ENCODE assay signal across 18 cellular contexts in the genomic region with DNA sequence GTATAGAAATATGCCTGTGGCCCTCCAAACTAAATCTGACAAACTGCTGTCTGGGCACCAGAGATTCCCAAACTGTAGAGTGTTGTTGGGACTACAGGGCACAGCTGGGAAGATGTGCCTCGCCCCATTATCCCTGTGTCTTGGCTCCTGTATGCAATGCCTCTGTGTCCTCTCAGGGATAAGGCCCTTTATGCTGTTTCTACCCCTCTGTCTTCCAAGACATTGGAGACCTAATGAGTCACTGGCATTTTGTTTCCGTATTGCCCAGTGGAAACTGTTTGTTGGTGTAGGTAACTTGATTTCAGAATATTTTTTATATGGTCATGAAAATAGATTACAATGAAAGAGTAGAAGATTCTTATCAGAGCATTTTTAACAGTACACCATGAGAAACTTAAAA.
DNase-seq lines count a peak whose midpoint lies in the region; ATAC-seq and TF ChIP-seq lines count a peak whose summit lies in the region.
"Had no signal": no experiment of that assay in that cellular context is flagged by ENCODE, and none has a peak within 500 bp of the region (broad histone marks: within the 10 kb centered on the region; RNA-seq: fewer than 3 reads in every experiment).

No MANE protein-coding gene starts in this region.

- no peak overlapping the region for H3K14ac ChIP-seq in mesenchymal stem cell (ENCODE audit: low read length in 2 of 2)

- H2BK120ac ChIP-seq in mesenchymal stem cell (ENCODE audit: low read depth, low read length): no peak overlapping the region

- no peak overlapping the region for H2BK5ac ChIP-seq in mesenchymal stem cell (ENCODE audit: low read depth, low read length, poor library complexity, severe bottlenecking)

- peak overlapping the region in 3 of 5 experiments; percentile 11 to 75 (median 52) for H3K27ac Mint-ChIP-seq in brain
- H3K27ac Mint-ChIP-seq: B cell; CD4-positive, CD25-positive, alpha-beta regulatory T cell had no signal

- H3K36me3 ChIP-seq in mesenchymal stem cell (ENCODE audit: control insufficient read depth in 1 of 2, insufficient read depth in 2 of 2, low read depth in 1 of 2, low read length in 2 of 2) (peaks cover 0 to 39% of the 10 kb centered on the region in 2 experiments), right lobe of liver (no peaks in the 10 kb centered on the region), tibial artery (no peaks in the 10 kb centered on the region)

- H3K79me1 ChIP-seq in mesenchymal stem cell (replicated peaks; ENCODE audit: low read length, poor library complexity, severe bottlenecking): peaks cover 3% of the 10 kb centered on the region

- no peak overlapping the region for H3K4me2 ChIP-seq in mesenchymal stem cell (ENCODE audit: low read length, poor library complexity, severe bottlenecking)

- no peaks in the 10 kb centered on the region for H3K27me3 ChIP-seq in mesenchymal stem cell (ENCODE audit: control insufficient read depth in 1 of 2, insufficient read depth in 1 of 2, low read length in 2 of 2)
- no peaks in the 10 kb centered on the region for H3K27me3 ChIP-seq in foreskin keratinocyte
- no peaks in the 10 kb centered on the region for H3K27me3 ChIP-seq in right lobe of liver
- H3K27me3 ChIP-seq in tibial artery: no peaks in the 10 kb centered on the region

- H3K18ac ChIP-seq in mesenchymal stem cell (ENCODE audit: low read depth in 1 of 2, low read length in 2 of 2): no peak overlapping the region

- H3K4me1 ChIP-seq in mesenchymal stem cell (ENCODE audit: control insufficient read depth, insufficient read depth, low read depth, low read length) (peaks cover 3% of the 10 kb centered on the region), foreskin keratinocyte (no peaks in the 10 kb centered on the region), right lobe of liver (no peaks in the 10 kb centered on the region), tibial artery (peaks cover 0 to 4% (median 0%) of the 10 kb centered on the region in 4 donors)
- H3K4me1 ChIP-seq: Caco-2 had no signal

- H2BK15ac ChIP-seq in mesenchymal stem cell (ENCODE audit: low read depth, poor library complexity, severe bottlenecking): no peak overlapping the region

- H2BK12ac ChIP-seq in mesenchymal stem cell (ENCODE audit: low read length in 2 of 2): no peak overlapping the region

- H3K4me3 Mint-ChIP-seq in brain: no peak overlapping the region
- H3K4me3 Mint-ChIP-seq: B cell; CD4-positive, CD25-positive, alpha-beta regulatory T cell had no signal

- H4K91ac ChIP-seq in mesenchymal stem cell (ENCODE audit: low read length): no peak overlapping the region

- peak; percentile 42 for DNase-seq in M059J (ENCODE audit: low read depth)
- peak; percentile 6 for DNase-seq in mesenchymal stem cell
- DNase-seq in Kasumi-1 (lab: John Stamatoyannopoulos, UW): no peak
- DNase-seq in foreskin keratinocyte: no peak
- DNase-seq in right lobe of liver: no peak
- DNase-seq in tibial artery: no peak
- DNase-seq: ACHN; Caco-2; CD4-positive, CD25-positive, alpha-beta regulatory T cell; EL; H7; NCI-H146; NCI-H2081 treated with DMSO at 0.1 percent for 48 hours; NCI-H510A; NCI-H774 had no signal

- H3K4me3 ChIP-seq in mesenchymal stem cell (ENCODE audit: insufficient read depth in 1 of 2, low read depth in 1 of 2, low read length in 2 of 2): no peak overlapping the region
- no peak overlapping the region for H3K4me3 ChIP-seq in right lobe of liver
- no peak overlapping the region for H3K4me3 ChIP-seq in tibial artery

- intact Hi-C loops in right lobe of liver (cut with DNase I): no loop called here
- intact Hi-C loops in tibial artery (cut with DNase I; ENCODE audit: low total_unique reads): no loop called here

- no peak overlapping the region for H2AK5ac ChIP-seq in mesenchymal stem cell (ENCODE audit: low read length, severe bottlenecking)

- WGBS in mesenchymal stem cell: 86% methylated on average over 1 of the region's 2 CpGs
- WGBS in right lobe of liver (ENCODE audit: insufficient coverage, low coverage, low lambda C conversion rate, missing lambda C conversion rate): 63% methylated on average over 1 of the region's 2 CpGs

- H3K9me3 ChIP-seq in mesenchymal stem cell (ENCODE audit: control insufficient read depth, low read length) (no peaks in the 10 kb centered on the region), right lobe of liver (no peaks in the 10 kb centered on the region), tibial artery (no peaks in the 10 kb centered on the region)

- no peak overlapping the region for H3K9ac ChIP-seq in mesenchymal stem cell (ENCODE audit: low read length)

- peaks cover 0 to 2% (median 2%) of the 10 kb centered on the region in 5 experiments for H3K9me3 Mint-ChIP-seq in brain

- peaks cover 16% of the 10 kb centered on the region for H3K36me3 Mint-ChIP-seq in brain
- H3K36me3 Mint-ChIP-seq: CD4-positive, CD25-positive, alpha-beta regulatory T cell had no signal

- H2AFZ ChIP-seq in mesenchymal stem cell (ENCODE audit: low read depth, low read length): no peak overlapping the region

- ATAC-seq in foreskin keratinocyte (no peak), right lobe of liver (no peak)

- TF ChIP-seq CTCF in brain (conservative IDR thresholded peaks at IDR 0.05) (no peak), foreskin keratinocyte (conservative IDR thresholded peaks at IDR 0.05) (no peak), right lobe of liver (IDR thresholded peaks at IDR 0.05) (no peak), tibial artery (IDR thresholded peaks at IDR 0.05) (no peak)

- no peaks in the 10 kb centered on the region for H3K27me3 Mint-ChIP-seq in brain
- H3K27me3 Mint-ChIP-seq: CD4-positive, CD25-positive, alpha-beta regulatory T cell had no signal

- no peak for TF ChIP-seq POLR2A in right lobe of liver (IDR thresholded peaks at IDR 0.05)

- H3K27ac ChIP-seq in mesenchymal stem cell (ENCODE audit: low read length, poor library complexity, severe bottlenecking) (no peak overlapping the region), foreskin keratinocyte (no peak overlapping the region), right lobe of liver (no peak overlapping the region), tibial artery (no peak overlapping the region)
- H3K27ac ChIP-seq: RWPE1 had no signal

- H3K4ac ChIP-seq in mesenchymal stem cell (ENCODE audit: low read depth in 1 of 2, low read length in 2 of 2): no peak overlapping the region

- no peak overlapping the region for H3K23ac ChIP-seq in mesenchymal stem cell (ENCODE audit: low read length in 2 of 2)

- H4K8ac ChIP-seq in mesenchymal stem cell (ENCODE audit: low read length): no peak overlapping the region

- peaks cover 45% of the 10 kb centered on the region for H3K4me1 Mint-ChIP-seq in brain
- H3K4me1 Mint-ChIP-seq: B cell; CD4-positive, CD25-positive, alpha-beta regulatory T cell had no signal

Comparison
In these comparisons a context has a peak if more than half of its experiments do, and no peak if none do; other contexts are left out.
1. DNase-seq: peak in M059J (single experiment) and mesenchymal stem cell (single experiment); none in Kasumi-1 (0 of 2), foreskin keratinocyte (0 of 2), right lobe of liver (0 of 3) and tibial artery (0 of 2).